Comparison of ENCODE assay signal across 1 cellular context in the genomic region with DNA sequence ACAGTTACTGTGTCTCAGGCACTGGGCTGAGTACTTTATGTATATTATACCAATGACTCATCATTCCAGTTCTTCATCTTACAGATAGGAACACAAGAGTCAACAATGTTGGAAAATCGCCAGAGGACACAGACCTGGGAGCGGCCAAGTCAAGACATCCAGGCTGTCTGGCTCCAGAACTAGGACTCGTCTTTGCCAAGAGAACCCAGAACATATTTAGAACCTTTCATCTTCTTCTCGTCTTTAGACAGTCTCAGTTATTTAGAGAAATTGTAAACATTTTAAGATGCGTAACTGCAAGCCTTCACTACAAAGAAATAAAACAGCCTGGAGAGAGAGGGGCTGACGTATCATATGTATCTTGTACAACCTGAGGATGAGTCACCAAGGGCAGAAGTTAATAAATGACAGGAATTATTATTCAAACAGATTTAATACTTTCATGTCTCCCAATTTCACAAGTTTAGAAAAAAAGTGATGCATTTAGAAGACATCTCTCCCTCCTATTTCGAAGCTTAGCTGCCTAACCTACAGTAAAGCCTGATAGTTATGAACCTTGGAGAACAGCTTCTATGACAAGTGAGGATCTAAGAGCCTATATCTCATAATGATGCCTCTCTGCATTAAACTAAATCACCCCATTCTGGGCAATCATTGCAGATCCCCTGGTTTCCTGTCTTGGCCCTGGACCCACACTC.
TF ChIP-seq lines count a peak whose summit lies in the region.

No MANE protein-coding gene starts in this region.

TF ChIP-seq in HCT116, 20 proteins besides CTCF, POLR2A, EP300 and RAD21 (continued from another document):
- TF ChIP-seq, protein P1, sequence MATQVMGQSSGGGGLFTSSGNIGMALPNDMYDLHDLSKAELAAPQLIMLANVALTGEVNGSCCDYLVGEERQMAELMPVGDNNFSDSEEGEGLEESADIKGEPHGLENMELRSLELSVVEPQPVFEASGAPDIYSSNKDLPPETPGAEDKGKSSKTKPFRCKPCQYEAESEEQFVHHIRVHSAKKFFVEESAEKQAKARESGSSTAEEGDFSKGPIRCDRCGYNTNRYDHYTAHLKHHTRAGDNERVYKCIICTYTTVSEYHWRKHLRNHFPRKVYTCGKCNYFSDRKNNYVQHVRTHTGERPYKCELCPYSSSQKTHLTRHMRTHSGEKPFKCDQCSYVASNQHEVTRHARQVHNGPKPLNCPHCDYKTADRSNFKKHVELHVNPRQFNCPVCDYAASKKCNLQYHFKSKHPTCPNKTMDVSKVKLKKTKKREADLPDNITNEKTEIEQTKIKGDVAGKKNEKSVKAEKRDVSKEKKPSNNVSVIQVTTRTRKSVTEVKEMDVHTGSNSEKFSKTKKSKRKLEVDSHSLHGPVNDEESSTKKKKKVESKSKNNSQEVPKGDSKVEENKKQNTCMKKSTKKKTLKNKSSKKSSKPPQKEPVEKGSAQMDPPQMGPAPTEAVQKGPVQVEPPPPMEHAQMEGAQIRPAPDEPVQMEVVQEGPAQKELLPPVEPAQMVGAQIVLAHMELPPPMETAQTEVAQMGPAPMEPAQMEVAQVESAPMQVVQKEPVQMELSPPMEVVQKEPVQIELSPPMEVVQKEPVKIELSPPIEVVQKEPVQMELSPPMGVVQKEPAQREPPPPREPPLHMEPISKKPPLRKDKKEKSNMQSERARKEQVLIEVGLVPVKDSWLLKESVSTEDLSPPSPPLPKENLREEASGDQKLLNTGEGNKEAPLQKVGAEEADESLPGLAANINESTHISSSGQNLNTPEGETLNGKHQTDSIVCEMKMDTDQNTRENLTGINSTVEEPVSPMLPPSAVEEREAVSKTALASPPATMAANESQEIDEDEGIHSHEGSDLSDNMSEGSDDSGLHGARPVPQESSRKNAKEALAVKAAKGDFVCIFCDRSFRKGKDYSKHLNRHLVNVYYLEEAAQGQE (IDR thresholded peaks at IDR 0.05; ENCODE audit: low read depth): no peak
- TF ChIP-seq FOSL1 (IDR thresholded peaks at IDR 0.05; ENCODE audit: low read depth) (peak; percentile 62), EZH2phosphoT487 (IDR thresholded peaks at IDR 0.05; ENCODE audit: borderline replicate concordance) (no peak), CEBPB (IDR thresholded peaks at IDR 0.05; ENCODE audit: low read depth) (peak; percentile 56; the same call in 1 of the 2 replicates), ELF1 (IDR thresholded peaks at IDR 0.05; ENCODE audit: borderline replicate concordance, low read depth) (no peak), ZFX (IDR thresholded peaks at IDR 0.05) (no peak)
